In the genomic region with DNA sequence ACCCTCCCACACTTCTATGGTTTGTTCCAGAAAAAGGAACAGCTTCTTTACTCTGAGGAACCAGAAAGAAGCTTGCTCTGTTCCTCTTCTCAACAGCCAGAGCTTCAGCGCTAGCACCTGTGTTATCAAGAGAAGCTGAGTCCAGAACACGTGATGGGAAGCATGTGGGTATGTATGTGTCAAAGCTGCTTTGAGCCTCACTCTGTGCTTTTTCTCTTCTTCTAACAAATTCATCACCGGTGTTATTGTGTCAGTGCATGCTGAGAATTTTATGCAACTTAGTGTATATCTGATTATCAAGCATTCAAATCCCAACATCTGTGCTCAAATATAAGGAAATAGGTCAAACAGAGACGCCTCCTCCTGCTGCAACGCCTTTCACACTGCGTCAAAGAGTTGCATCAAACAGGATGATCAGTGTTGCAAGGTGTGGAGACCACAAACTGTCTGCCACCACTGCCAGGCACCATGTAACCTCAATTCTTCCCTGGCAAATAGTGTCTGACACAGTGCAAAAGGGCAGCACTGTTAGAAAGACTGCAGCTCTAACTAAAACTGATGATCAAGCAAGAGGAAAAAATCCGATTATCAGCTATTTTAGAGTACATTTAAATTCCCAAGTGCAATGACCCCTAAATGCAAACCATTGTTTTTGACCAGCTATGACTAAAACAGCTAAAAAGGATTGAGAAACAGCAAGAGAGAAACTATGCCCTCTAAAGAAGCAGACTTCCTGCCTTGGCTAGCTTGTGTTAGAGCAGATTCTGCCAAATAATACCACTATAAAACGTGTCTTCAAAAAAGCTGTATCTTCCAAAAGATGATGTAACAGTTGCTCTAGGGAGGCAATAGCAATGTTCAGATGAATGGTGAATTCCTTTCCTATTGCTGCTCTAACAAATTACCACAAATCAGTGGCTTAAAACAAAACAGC, we compare ENCODE assay signal across 8 cellular contexts.
A peak's percentile ranks its signal among the peaks of the same experiment; 100 is the strongest.
DNase-seq lines count a peak whose midpoint lies in the region; ATAC-seq lines count a peak whose summit lies in the region.

No MANE protein-coding gene starts in this region.

- peak overlapping the region; percentile 86 for H3K27ac Mint-ChIP-seq in activated T-helper 17 cell treated with anti-CD3 and anti-CD28 coated beads, Interleukin-2, amount 50 U/mL, for 72 hours

- H3K36me3 Mint-ChIP-seq in activated T-helper 17 cell treated with anti-CD3 and anti-CD28 coated beads, Interleukin-2, amount 50 U/mL, for 72 hours (ENCODE audit: low read depth): no peaks in the 10 kb centered on the region

- peak; percentile 87 for ATAC-seq in GM21576 (IDR thresholded peaks at IDR 0.05; ENCODE audit: unreplicated experiment)
- ATAC-seq in activated T-helper 17 cell treated with anti-CD3 and anti-CD28 coated beads, Interleukin-2, amount 50 U/mL, for 72 hours (replicated peaks): peak; percentile 85
- ATAC-seq in HG03520 (IDR thresholded peaks at IDR 0.05; ENCODE audit: unreplicated experiment): no peak

- H3K4me1 Mint-ChIP-seq in activated T-helper 17 cell treated with anti-CD3 and anti-CD28 coated beads, Interleukin-2, amount 50 U/mL, for 72 hours: peaks cover 18% of the 10 kb centered on the region

- H3K9me3 Mint-ChIP-seq in activated T-helper 17 cell treated with anti-CD3 and anti-CD28 coated beads, Interleukin-2, amount 50 U/mL, for 72 hours: no peaks in the 10 kb centered on the region

- H3K27me3 Mint-ChIP-seq in activated T-helper 17 cell treated with anti-CD3 and anti-CD28 coated beads, Interleukin-2, amount 50 U/mL, for 72 hours: no peaks in the 10 kb centered on the region

- DNase-seq in AG20443 (ENCODE audit: low spot score) (peak; percentile 79), NOMO-1 (lab: John Stamatoyannopoulos, UW; ENCODE audit: unreplicated experiment in 2 of 2) (peak; percentile 86 to 98), globus pallidus (ENCODE audit: low spot score) (peak; percentile 11), NCI-H2029 treated with DMSO at 0.1 percent for 48 hours (lab: John Stamatoyannopoulos, UW) (no peak)
- DNase-seq in stimulated activated CD4-positive, alpha-beta T cell treated with anti-CD3 and anti-CD28 coated beads, Interleukin-15, amount 100 ng/mL, for 48 hours (ENCODE audit: low read depth in 2 of 2): peak; percentile 22 to 29

- H3K4me3 Mint-ChIP-seq in activated T-helper 17 cell treated with anti-CD3 and anti-CD28 coated beads, Interleukin-2, amount 50 U/mL, for 72 hours: peak overlapping the region; percentile 85
